Comparison of ENCODE assay signal across 24 cellular contexts in genomic region chr13:30479154-30479553, GRCh38. TPM values are rescaled to one million over a fixed set of nuclear protein-coding genes. Genes with fewer than 3 reads are reported as not detected.
DNase-seq lines count a peak whose midpoint lies in the region; ATAC-seq and TF ChIP-seq lines count a peak whose summit lies in the region.
"Had no signal": no experiment of that assay in that cellular context is flagged by ENCODE, and none has a peak within 500 bp of the region (broad histone marks: within the 10 kb centered on the region; RNA-seq: fewer than 3 reads in every experiment).

No MANE protein-coding gene starts in this region.

- H3K27ac Mint-ChIP-seq in GM23338 (0 out of 2 replicates have a peak overlapping the region, but pooled peaks have one; percentile 10), endodermal cell (peak overlapping the region; percentile 41)

- TF ChIP-seq RAD21 in liver (IDR thresholded peaks at IDR 0.05), result peak; percentile 28 to 49

- H3K36me3 Mint-ChIP-seq in GM23338 (ENCODE audit: low read depth) (no peaks in the 10 kb centered on the region), endodermal cell (ENCODE audit: low read depth) (no peaks in the 10 kb centered on the region)
- H3K36me3 Mint-ChIP-seq: CD8-positive, alpha-beta memory T cell had no signal

- no peak overlapping the region for H3K9ac ChIP-seq in endodermal cell (ENCODE audit: extremely low read depth, low read length, poor library complexity, severe bottlenecking)
- peak overlapping the region in 1 of 2 donors; percentile 39 for H3K9ac ChIP-seq in liver (ENCODE audit: low read depth in 1 of 2, low read length in 2 of 2)

- H3K9me3 Mint-ChIP-seq in GM23338, result no peaks in the 10 kb centered on the region
- H3K9me3 Mint-ChIP-seq in endodermal cell, result no peaks in the 10 kb centered on the region
- H3K9me3 Mint-ChIP-seq: CD8-positive, alpha-beta memory T cell had no signal

- H3K4me3 ChIP-seq in GM23338 (no peak overlapping the region), endodermal cell (ENCODE audit: low read length) (no peak overlapping the region), liver (ENCODE audit: low read depth in 1 of 3, low read length in 3 of 3) (no peak overlapping the region), Peyer's patch (no peak overlapping the region)
- H3K4me3 ChIP-seq: PC-9, SK-N-MC had no signal

- H3K27me3 Mint-ChIP-seq in GM23338 (ENCODE audit: insufficient read depth, low read depth, poor library complexity) (peaks cover 9% of the 10 kb centered on the region), endodermal cell (ENCODE audit: insufficient read depth) (no peaks in the 10 kb centered on the region)
- H3K27me3 Mint-ChIP-seq: CD8-positive, alpha-beta memory T cell had no signal

- WGBS in endodermal cell (ENCODE audit: insufficient coverage in 1 of 2, insufficient read length in 1 of 2), 2 experiments, result 52 to 61% methylated on average over 3 of the region's 3 CpGs
- 37% methylated on average over 3 of the region's 3 CpGs for WGBS in liver

- no peak overlapping the region for H2AFZ ChIP-seq in GM23338
- H2AFZ ChIP-seq: PC-9 had no signal

- no peak for TF ChIP-seq CTCF in GM23338 (conservative IDR thresholded peaks at IDR 0.05; ENCODE audit: low read depth in 2 of 2)
- TF ChIP-seq CTCF in endodermal cell (conservative IDR thresholded peaks at IDR 0.05), result no peak
- TF ChIP-seq CTCF in liver (IDR thresholded peaks at IDR 0.05; ENCODE audit: low read depth, low read length, missing input control), result no peak
- TF ChIP-seq CTCF in Peyer's patch (IDR thresholded peaks at IDR 0.05), result no peak

- H3K4me3 Mint-ChIP-seq in GM23338 (no peak overlapping the region), endodermal cell (peak overlapping the region; percentile 3)
- H3K4me3 Mint-ChIP-seq: CD8-positive, alpha-beta memory T cell had no signal

- H3F3A ChIP-seq in GM23338 (replicated peaks; ENCODE audit: low read depth), result peaks cover 11% of the 10 kb centered on the region

- TF ChIP-seq POLR2A in Peyer's patch (IDR thresholded peaks at IDR 0.05), result no peak

- no peaks in the 10 kb centered on the region for H3K9me2 ChIP-seq in GM23338 (ENCODE audit: insufficient read depth)

- H3K27me3 ChIP-seq in GM23338 (ENCODE audit: insufficient read depth), result no peaks in the 10 kb centered on the region
- no peaks in the 10 kb centered on the region for H3K27me3 ChIP-seq in endodermal cell (ENCODE audit: control insufficient read depth, insufficient read depth, low read length, poor library complexity, severe bottlenecking)
- H3K27me3 ChIP-seq in liver (ENCODE audit: control insufficient read depth in 4 of 4, insufficient read depth in 4 of 4, low read length in 3 of 4), result no peaks in the 10 kb centered on the region
- H3K27me3 ChIP-seq in Peyer's patch, result no peaks in the 10 kb centered on the region

- H3K79me2 ChIP-seq in GM23338 (replicated peaks; ENCODE audit: insufficient read depth), result no peaks in the 10 kb centered on the region

- DNase-seq in GM23338 (ENCODE audit: low spot score) (no peak), endodermal cell (no peak), renal cortical epithelial cell (ENCODE audit: low read depth) (peak; percentile 36), Peyer's patch (no peak)
- DNase-seq in stimulated activated naive CD8-positive, alpha-beta T cell treated with anti-CD3 and anti-CD28 coated beads, Interleukin-15, Interleukin-2, amounts not matched to agents 100 U/mL and 50 U/mL, for 24 hours, result no peak
- DNase-seq in activated CD4-positive, alpha-beta T cell treated with anti-CD3 and anti-CD28 coated beads, Interleukin-2, amount 50 U/mL, for 4 hours, result no peak
- DNase-seq: CD8-positive, alpha-beta memory T cell; KG1; NCI-H1092; NCI-H1436; NCI-H187 treated with DMSO at 0.1 percent for 48 hours; NCI-H2107; NCI-H446 treated with DMSO at 0.1 percent for 48 hours; NCI-H748 treated with DMSO at 0.1 percent for 48 hours; PC-9; SHP77 treated with DMSO at 0.1 percent for 48 hours had no signal

- H4K20me1 ChIP-seq in GM23338 (replicated peaks; ENCODE audit: insufficient read depth), result no peaks in the 10 kb centered on the region

- H3K4me2 ChIP-seq in GM23338, result peak overlapping the region; percentile 13
- H3K4me2 ChIP-seq: PC-9 had no signal

- no peak; the same call in 2 of the 3 replicates for ATAC-seq in GM23338
- ATAC-seq in stimulated activated naive CD8-positive, alpha-beta T cell treated with anti-CD3 and anti-CD28 coated beads, Interleukin-15, Interleukin-2, amounts not matched to agents 100 U/mL and 50 U/mL, for 24 hours, result no peak

- H3K4me1 ChIP-seq in GM23338 (ENCODE audit: insufficient read depth) (peaks cover 36% of the 10 kb centered on the region), endodermal cell (ENCODE audit: control insufficient read depth, insufficient read depth, low read length) (no peaks in the 10 kb centered on the region), liver (ENCODE audit: control insufficient read depth in 4 of 4, insufficient read depth in 4 of 4, low read length in 3 of 4) (peaks cover 0 to 15% (median 11%) of the 10 kb centered on the region in 4 donors), Peyer's patch (no peaks in the 10 kb centered on the region)

- H3K9me3 ChIP-seq in endodermal cell (ENCODE audit: control insufficient read depth, low read length), result no peaks in the 10 kb centered on the region
- no peaks in the 10 kb centered on the region for H3K9me3 ChIP-seq in liver (ENCODE audit: control insufficient read depth in 4 of 4, low read length in 3 of 4)
- H3K9me3 ChIP-seq in Peyer's patch, result no peaks in the 10 kb centered on the region

- H3K27ac ChIP-seq in GM23338 (ENCODE audit: low read depth) (no peak overlapping the region), endodermal cell (ENCODE audit: low read depth, low read length) (no peak overlapping the region), liver (ENCODE audit: low read depth in 1 of 2, low read length in 2 of 2) (peak overlapping the region; percentile 23 to 56), Peyer's patch (no peak overlapping the region)
- H3K27ac ChIP-seq: C4-2B, HL-60, PC-9, RWPE1, SK-N-MC had no signal

- peaks cover 29% of the 10 kb centered on the region for H3K4me1 Mint-ChIP-seq in GM23338
- peaks cover 28% of the 10 kb centered on the region for H3K4me1 Mint-ChIP-seq in endodermal cell
- H3K4me1 Mint-ChIP-seq: CD8-positive, alpha-beta memory T cell had no signal

- no peaks in the 10 kb centered on the region for H3K36me3 ChIP-seq in GM23338 (ENCODE audit: insufficient read depth)
- H3K36me3 ChIP-seq in endodermal cell (ENCODE audit: control insufficient read depth, insufficient read depth, low read length), result no peaks in the 10 kb centered on the region
- no peaks in the 10 kb centered on the region for H3K36me3 ChIP-seq in liver (ENCODE audit: control insufficient read depth in 4 of 4, insufficient read depth in 3 of 4, low read depth in 1 of 4, low read length in 3 of 4)
- H3K36me3 ChIP-seq in Peyer's patch, result no peaks in the 10 kb centered on the region

TF ChIP-seq in liver, 16 proteins besides CTCF, POLR2A, EP300 and RAD21 (continues in another document):
- TF ChIP-seq ATF3 (IDR thresholded peaks at IDR 0.05) (no peak), SP1 (IDR thresholded peaks at IDR 0.05) (peak; percentile 96), HNF4G (IDR thresholded peaks at IDR 0.05) (peak; percentile 80), EGR1 (IDR thresholded peaks at IDR 0.05; ENCODE audit: low read depth in 2 of 2) (peak in 1 of 2 donors; percentile 32), YY1 (IDR thresholded peaks at IDR 0.05) (peak; percentile 31), ZBTB33 (IDR thresholded peaks at IDR 0.05) (no peak), MAX (IDR thresholded peaks at IDR 0.05) (no peak), GABPA (IDR thresholded peaks at IDR 0.05 in 1 of 2, conservative IDR thresholded peaks at IDR 0.05 in 1 of 2) (no peak), RXRA (IDR thresholded peaks at IDR 0.05) (peak; percentile 61 to 77), TAF1 (conservative IDR thresholded peaks at IDR 0.05) (no peak)

RNA-seq across cellular contexts. Expression of gene HMGB1, which starts 13.4 kb away (rescaled TPM):
- total RNA-seq in GM23338 (2014; rRNA removed; shearing (Covaris generic)), result 712 and 727 TPM in 2 replicates
- polyA plus RNA-seq in GM23338 (2016; fragmentation: Nextera tagmentation; extraction: Ambion mirVana), result 2,890 and 2,970 TPM in 2 replicates
- 100 to 1,000 TPM; 545 to 557 TPM for total RNA-seq in endodermal cell
- 908 TPM for polyA plus RNA-seq in endodermal cell (2013, experiment 1 of 2)
- 923 TPM for polyA plus RNA-seq in endodermal cell (2013, experiment 2 of 2)
- total RNA-seq in liver, result 100 to 1,000 TPM in 1 of 2 donors, 10 to 100 TPM in 1; 83.9 to 276 TPM
- 100 to 1,000 TPM; 132 to 258 TPM for polyA plus RNA-seq in liver
- total RNA-seq in renal cortical epithelial cell, result 237 and 363 TPM in 2 replicates
- 100 to 1,000 TPM in 3 of 4 donors, 10 to 100 TPM in 1; 93.5 to 280 (median 154) TPM for total RNA-seq in Peyer's patch

RNA-seq across cellular contexts. Expression of gene UBE2L5, which starts 56.9 kb away (rescaled TPM):
- not detected in 2 replicates for total RNA-seq in GM23338 (2014; rRNA removed; shearing (Covaris generic))
- polyA plus RNA-seq in GM23338 (2016; fragmentation: Nextera tagmentation; extraction: Ambion mirVana), result 0.21 TPM in 1 of 2 replicates, not detected in the other
- total RNA-seq in endodermal cell, result not detected
- polyA plus RNA-seq in endodermal cell (2013, experiment 1 of 2), result not detected
- not detected for polyA plus RNA-seq in endodermal cell (2013, experiment 2 of 2)
- not detected for total RNA-seq in liver
- polyA plus RNA-seq in liver, result under 1 TPM in 1 of 2 donors, not detected in 1; 0.10 TPM
- total RNA-seq in renal cortical epithelial cell, result not detected in 2 replicates
- not detected for total RNA-seq in Peyer's patch
- total RNA-seq: CD8-positive, alpha-beta memory T cell; Daoy; H4; HT-29; PC-9 had no signal
- polyA plus RNA-seq: CD8-positive, alpha-beta memory T cell had no signal

Comparison
In these comparisons a context has a peak if more than half of its experiments do, and no peak if none do; other contexts are left out.
1. H3K27ac ChIP-seq: peak in liver (2 of 2); none in GM23338 (single experiment), endodermal cell (single experiment) and Peyer's patch (0 of 4).